18 cellular contexts compared by ENCODE assay signal in the genomic region with DNA sequence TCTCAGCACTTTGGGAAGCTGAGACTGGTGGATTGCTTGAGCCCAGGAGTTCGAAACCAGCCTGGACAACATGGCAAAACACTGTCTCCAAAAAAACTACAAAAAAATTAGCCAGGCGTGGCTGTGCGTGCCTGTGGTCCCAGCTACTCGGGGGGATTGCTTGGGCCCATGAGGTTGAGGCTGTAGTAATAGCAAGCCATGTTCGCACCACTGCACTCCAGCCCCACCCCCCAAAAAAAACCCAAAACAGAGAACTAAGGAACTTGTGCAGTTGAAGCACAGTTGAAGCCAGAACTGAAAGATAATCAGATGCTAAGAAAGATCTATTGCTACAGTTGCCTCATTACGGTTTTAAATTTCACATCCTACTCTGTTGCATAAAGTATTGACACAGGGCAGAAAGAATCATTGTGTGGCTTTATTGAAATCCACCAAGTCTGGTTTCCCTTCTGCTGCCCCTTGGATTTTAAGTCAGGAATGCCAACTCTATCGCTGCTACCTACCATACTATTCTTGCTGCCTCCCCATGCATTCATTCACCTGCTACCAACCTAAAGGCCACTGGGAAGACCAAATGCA. TPM values are rescaled to one million over a fixed set of nuclear protein-coding genes. Genes with fewer than 3 reads are reported as not detected.
A peak's percentile ranks its signal among the peaks of the same experiment; 100 is the strongest.
DNase-seq lines count a peak whose midpoint lies in the region; ATAC-seq lines count a peak whose summit lies in the region.
"Had no signal": no experiment of that assay in that cellular context is flagged by ENCODE, and none has a peak within 500 bp of the region (broad histone marks: within the 10 kb centered on the region; RNA-seq: fewer than 3 reads in every experiment).

No MANE protein-coding gene starts in this region.

- H3K27me3 ChIP-seq in adipocyte (replicated peaks; ENCODE audit: control insufficient read depth, insufficient read depth, low read length) (no peaks in the 10 kb centered on the region), skeletal muscle satellite cell (ENCODE audit: control insufficient read depth, insufficient read depth, low read length) (no peaks in the 10 kb centered on the region)
- H3K27me3 ChIP-seq: adrenal gland, esophagus muscularis mucosa, upper lobe of left lung had no signal

- H3K4me3 ChIP-seq in adipocyte (ENCODE audit: low read length), result peak overlapping the region; percentile 100
- H3K4me3 ChIP-seq in skeletal muscle satellite cell (ENCODE audit: low read length), result no peak overlapping the region
- H3K4me3 ChIP-seq: adrenal gland, esophagus muscularis mucosa, GM23248, upper lobe of left lung had no signal

- H3K4me1 ChIP-seq in adipocyte (ENCODE audit: control insufficient read depth, insufficient read depth, low read length) (peaks cover 55% of the 10 kb centered on the region), skeletal muscle satellite cell (ENCODE audit: control insufficient read depth, insufficient read depth, low read length) (peaks cover 28% of the 10 kb centered on the region)

- peak overlapping the region; percentile 10 for H3K27ac Mint-ChIP-seq in T-helper 1 cell treated with Interleukin-12 subunit alpha and Interleukin-12 subunit beta and Interleukin-4 antibody, amounts not matched to agents 30 μg/mL and 1 μg/mL, for 36 hours

- H3K27me3 Mint-ChIP-seq in T-helper 1 cell treated with Interleukin-12 subunit alpha and Interleukin-12 subunit beta and Interleukin-4 antibody, amounts not matched to agents 30 μg/mL and 1 μg/mL, for 36 hours (ENCODE audit: low read depth), result no peaks in the 10 kb centered on the region

- peak overlapping the region; percentile 4 for H3K4me2 ChIP-seq in skeletal muscle satellite cell (ENCODE audit: low read length)

- H3K9ac ChIP-seq in adipocyte (ENCODE audit: low read length), result peak overlapping the region; percentile 66
- no peak overlapping the region for H3K9ac ChIP-seq in skeletal muscle satellite cell (ENCODE audit: low read depth, low read length)
- H3K9ac ChIP-seq: GM23248 had no signal

- no peak for ATAC-seq in HG03159 (IDR thresholded peaks at IDR 0.05; ENCODE audit: unreplicated experiment)

- peaks cover 33% of the 10 kb centered on the region for H3K4me1 Mint-ChIP-seq in T-helper 1 cell treated with Interleukin-12 subunit alpha and Interleukin-12 subunit beta and Interleukin-4 antibody, amounts not matched to agents 30 μg/mL and 1 μg/mL, for 36 hours (ENCODE audit: low read depth)

- H3K36me3 ChIP-seq in adipocyte (ENCODE audit: control insufficient read depth, insufficient read depth, low read length, severe bottlenecking) (peaks cover 13% of the 10 kb centered on the region), skeletal muscle satellite cell (ENCODE audit: insufficient read depth, low read length) (peaks cover 24% of the 10 kb centered on the region)

- H3K4me3 Mint-ChIP-seq in T-helper 1 cell treated with Interleukin-12 subunit alpha and Interleukin-12 subunit beta and Interleukin-4 antibody, amounts not matched to agents 30 μg/mL and 1 μg/mL, for 36 hours, result no peak overlapping the region

- no peaks in the 10 kb centered on the region for H3K9me3 ChIP-seq in adipocyte (ENCODE audit: control insufficient read depth, low read length)
- H3K9me3 ChIP-seq in skeletal muscle satellite cell (replicated peaks; ENCODE audit: low read length), result no peaks in the 10 kb centered on the region
- H3K9me3 ChIP-seq: adrenal gland, esophagus muscularis mucosa, upper lobe of left lung had no signal

- H3K9me3 Mint-ChIP-seq in T-helper 1 cell treated with Interleukin-12 subunit alpha and Interleukin-12 subunit beta and Interleukin-4 antibody, amounts not matched to agents 30 μg/mL and 1 μg/mL, for 36 hours, result no peaks in the 10 kb centered on the region

- DNase-seq in T-helper 1 cell, result no peak
- DNase-seq in LHCN-M2 (ENCODE audit: low read depth), result peak; percentile 10
- DNase-seq in adipocyte (ENCODE audit: low read depth), result peak; percentile 40
- no peak for DNase-seq in NCI-H526 treated with DMSO at 0.1 percent for 48 hours (lab: John Stamatoyannopoulos, UW)
- DNase-seq in DMS 273 treated with DMSO at 0.1 percent for 48 hours (lab: John Stamatoyannopoulos, UW), result no peak
- DNase-seq: ACHN; adrenal gland; DMS79; GM23248; NCI-H2029 treated with DMSO at 0.1 percent for 48 hours; occipital lobe; stimulated activated CD4-positive, alpha-beta T cell treated with anti-CD3 and anti-CD28 coated beads, Interleukin-12 subunit alpha, Interleukin-12 subunit beta, amount 100 ng/mL, for 4 hours; T1000; upper lobe of left lung had no signal

- peaks cover 13% of the 10 kb centered on the region for H3K36me3 Mint-ChIP-seq in T-helper 1 cell treated with Interleukin-12 subunit alpha and Interleukin-12 subunit beta and Interleukin-4 antibody, amounts not matched to agents 30 μg/mL and 1 μg/mL, for 36 hours (ENCODE audit: low read depth)

RNA-seq across cellular contexts. Expression of gene CS, which starts 3.8 kb away (rescaled TPM):
- total RNA-seq in LHCN-M2 (2014; rRNA removed), result 156 and 159 TPM in 2 replicates
- polyA plus RNA-seq in LHCN-M2 (2012), result 118 TPM
- total RNA-seq in skeletal muscle satellite cell (2012; rRNA removed), result 114 and 127 TPM in 2 replicates

RNA-seq across cellular contexts. Expression of gene CNPY2, which starts 19.5 kb away (rescaled TPM):
- total RNA-seq in LHCN-M2 (2014; rRNA removed), result 96.3 and 118 TPM in 2 replicates
- polyA plus RNA-seq in LHCN-M2 (2012), result 134 TPM
- total RNA-seq in skeletal muscle satellite cell (2012; rRNA removed), result 83.4 and 91.0 TPM in 2 replicates

RNA-seq across cellular contexts. Expression of gene COQ10A, which starts 29.6 kb away (rescaled TPM):
- 16.5 and 20.8 TPM in 2 replicates for total RNA-seq in LHCN-M2 (2014; rRNA removed)
- polyA plus RNA-seq in LHCN-M2 (2012), result 14.1 TPM
- total RNA-seq in skeletal muscle satellite cell (2012; rRNA removed), result 3.8 and 5.9 TPM in 2 replicates

RNA-seq across cellular contexts. Expression of gene PAN2, which starts 37.5 kb away (rescaled TPM):
- 17.3 and 29.0 TPM in 2 replicates for total RNA-seq in LHCN-M2 (2014; rRNA removed)
- 5.8 TPM for polyA plus RNA-seq in LHCN-M2 (2012)
- total RNA-seq in skeletal muscle satellite cell (2012; rRNA removed), result 12.2 and 15.7 TPM in 2 replicates

RNA-seq across cellular contexts. Expression of gene ANKRD52, which starts 38.1 kb away (rescaled TPM):
- total RNA-seq in LHCN-M2 (2014; rRNA removed), result 32.6 and 36.9 TPM in 2 replicates
- polyA plus RNA-seq in LHCN-M2 (2012), result 57.1 TPM
- 18.5 and 21.4 TPM in 2 replicates for total RNA-seq in skeletal muscle satellite cell (2012; rRNA removed)

Comparison
In these comparisons a context has a peak if more than half of its experiments do, and no peak if none do; other contexts are left out.
1. DNase-seq: peak in LHCN-M2 (single experiment) and adipocyte (single experiment); none in T-helper 1 cell (0 of 5), NCI-H526 treated with DMSO at 0.1 percent for 48 hours (single experiment) and DMS 273 treated with DMSO at 0.1 percent for 48 hours (single experiment).